In the genomic region with DNA sequence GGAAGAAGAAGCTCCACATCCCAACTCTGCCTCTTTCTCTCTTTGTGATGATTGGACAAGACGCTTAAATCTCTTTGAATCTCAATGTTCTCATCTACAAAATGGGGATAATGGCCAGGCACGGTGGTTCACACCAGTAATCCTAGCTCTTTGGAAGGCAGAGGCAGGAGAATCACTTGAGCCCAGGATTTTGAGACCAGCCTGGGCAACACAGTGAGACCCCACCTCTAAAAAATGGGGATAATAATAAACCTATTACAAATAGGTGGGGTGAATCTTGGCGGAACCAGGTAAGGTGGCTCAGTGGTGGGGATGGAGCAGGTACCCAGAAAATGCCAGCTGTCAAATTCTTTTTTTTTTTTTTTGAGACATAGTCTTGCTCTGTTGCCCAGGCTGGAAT, we compare ENCODE assay signal across 35 cellular contexts.
"Had no signal": no experiment of that assay in that cellular context is flagged by ENCODE, and none has a peak within 500 bp of the region (broad histone marks: within the 10 kb centered on the region; RNA-seq: fewer than 3 reads in every experiment).

No MANE protein-coding gene starts in this region.

- DNase-seq: Karpas-422, Kasumi-1, MG63, MM.1S, MV-4-11, NCI-H1048, NCI-H1092, NCI-H1105, NCI-H1105 treated with DMSO at 0.1 percent for 48 hours, NCI-H1417, NCI-H1417 treated with DMSO at 0.1 percent for 48 hours, NCI-H1436, NCI-H1436 treated with DMSO at 0.1 percent for 48 hours, NCI-H146, NCI-H1694, NCI-H1694 treated with DMSO at 0.1 percent for 48 hours, NCI-H187, NCI-H187 treated with DMSO at 0.1 percent for 48 hours, NCI-H1930, NCI-H2029, NCI-H2029 treated with DMSO at 0.1 percent for 48 hours, NCI-H2081, NCI-H2081 treated with DMSO at 0.1 percent for 48 hours, NCI-H2107, NCI-H2171, NCI-H2171 treated with DMSO at 0.1 percent for 48 hours, NCI-H2227 treated with DMSO at 0.1 percent for 48 hours, NCI-H226, NCI-H345, NCI-H446, NCI-H446 treated with DMSO at 0.1 percent for 48 hours, NCI-H510A, NCI-H510A treated with DMSO at 0.1 percent for 48 hours, NCI-H524, NCI-H524 treated with DMSO at 0.1 percent for 48 hours had no signal

- H3K9me3 ChIP-seq: MG63 had no signal

- H3K27me3 ChIP-seq: MG63 had no signal

- H3K4me3 ChIP-seq: MG63 had no signal

- H3K36me3 ChIP-seq: MG63 had no signal
